Comparison of ENCODE assay signal across 8 cellular contexts in genomic region chr7:152336754-152337368, GRCh38.
A peak's percentile ranks its signal among the peaks of the same experiment; 100 is the strongest.
DNase-seq lines count a peak whose midpoint lies in the region; ATAC-seq and TF ChIP-seq lines count a peak whose summit lies in the region.

No MANE protein-coding gene starts in this region.

- TF ChIP-seq POLR2A in body of pancreas (IDR thresholded peaks at IDR 0.05), result no peak

- DNase-seq in CD14-positive monocyte (ENCODE audit: low spot score) (no peak), NCI-H82 (lab: John Stamatoyannopoulos, UW) (peak; percentile 76), body of pancreas (peak in 3 of 4 donors; percentile 18 to 24 (median 19)), kidney epithelial cell (ENCODE audit: low read depth) (no peak), tibial artery (peak in 1 of 2 donors; percentile 25)
- no peak for DNase-seq in NK-92 treated with Interleukin-12 subunit alpha and Interleukin-12 subunit beta, amount 100 ng/mL, for 24 hours (lab: John Stamatoyannopoulos, UW)

- TF ChIP-seq CTCF in CD14-positive monocyte (IDR thresholded peaks at IDR 0.05), result peak; percentile 73
- TF ChIP-seq CTCF in body of pancreas (IDR thresholded peaks at IDR 0.05), result peak in 5 of 7 experiments; percentile 39 to 48 (median 42)
- TF ChIP-seq CTCF in kidney epithelial cell (IDR thresholded peaks at IDR 0.05; ENCODE audit: insufficient read depth, low read length, poor library complexity, severe bottlenecking), result peak; percentile 51
- TF ChIP-seq CTCF in tibial artery (IDR thresholded peaks at IDR 0.05), result peak; percentile 43 to 50

- H3K9me3 Mint-ChIP-seq in CD14-positive monocyte, result no peaks in the 10 kb centered on the region

- H3K9me3 ChIP-seq in body of pancreas (no peaks in the 10 kb centered on the region), tibial artery (no peaks in the 10 kb centered on the region)

- H3K36me3 ChIP-seq in body of pancreas (replicated peaks in 1 of 2; ENCODE audit: insufficient read depth in 1 of 2, low read depth in 2 of 2) (no peaks in the 10 kb centered on the region), kidney epithelial cell (ENCODE audit: control insufficient read depth, insufficient read depth, low read length) (no peaks in the 10 kb centered on the region), tibial artery (no peaks in the 10 kb centered on the region)

- peak overlapping the region; percentile 38 to 85 (median 48) for H3K27ac Mint-ChIP-seq in CD14-positive monocyte

- H3K4me3 Mint-ChIP-seq in CD14-positive monocyte, result no peak overlapping the region

- H3K27me3 ChIP-seq in body of pancreas (no peaks in the 10 kb centered on the region), kidney epithelial cell (ENCODE audit: control insufficient read depth, insufficient read depth, low read length) (no peaks in the 10 kb centered on the region), tibial artery (no peaks in the 10 kb centered on the region)

- WGBS in body of pancreas, 2 donors, result 46 to 51% methylated on average over 4 of the region's 4 CpGs

- ATAC-seq in GM18498 (IDR thresholded peaks at IDR 0.05; ENCODE audit: unreplicated experiment) (peak; percentile 69), HG03103 (IDR thresholded peaks at IDR 0.05; ENCODE audit: low read depth, unreplicated experiment) (peak; percentile 49), body of pancreas (peak; percentile 41)

- H3K36me3 Mint-ChIP-seq in CD14-positive monocyte, result peaks cover 4 to 6% of the 10 kb centered on the region in 2 donors

- H3K27me3 Mint-ChIP-seq in CD14-positive monocyte (ENCODE audit: low read depth in 3 of 3), result no peaks in the 10 kb centered on the region

- H3K4me1 ChIP-seq in body of pancreas (peaks cover 27% of the 10 kb centered on the region), tibial artery (peaks cover 0 to 67% (median 24%) of the 10 kb centered on the region in 4 donors)

- no peak overlapping the region for H3K4me3 ChIP-seq in body of pancreas
- no peak overlapping the region for H3K4me3 ChIP-seq in kidney epithelial cell (ENCODE audit: low read depth, low read length)
- no peak overlapping the region for H3K4me3 ChIP-seq in tibial artery

- H3K4me1 Mint-ChIP-seq in CD14-positive monocyte, result peaks cover 54% of the 10 kb centered on the region

- no peak overlapping the region for H3K27ac ChIP-seq in body of pancreas
- no peak overlapping the region for H3K27ac ChIP-seq in tibial artery

- intact Hi-C loops in CD14-positive monocyte (cut with micrococcal nuclease) (loop anchor here (5.0 to 10.0 kb wide), 3 partner anchors 118 to 370 kb away; no protein-coding TSS in a partner anchor), body of pancreas (cut with DNase I) (no loop called here), tibial artery (cut with DNase I; ENCODE audit: low total_unique reads) (loop anchor here (5.0 kb wide), 1 partner anchor 370 kb away; no protein-coding TSS in a partner anchor)

Comparison
In these comparisons a context has a peak if more than half of its experiments do, and no peak if none do; other contexts are left out.
1. DNase-seq: peak in NCI-H82 (single experiment) and body of pancreas (3 of 4); none in CD14-positive monocyte (single experiment), kidney epithelial cell (single experiment) and NK-92 treated with Interleukin-12 subunit alpha and Interleukin-12 subunit beta, amount 100 ng/mL, for 24 hours (single experiment).
2. Peak in every context shown above with its lines, with median percentiles within 50 percentile points of each other: CTCF ChIP-seq and ATAC-seq.